Comparison of ENCODE assay signal across 17 cellular contexts in the genomic region with DNA sequence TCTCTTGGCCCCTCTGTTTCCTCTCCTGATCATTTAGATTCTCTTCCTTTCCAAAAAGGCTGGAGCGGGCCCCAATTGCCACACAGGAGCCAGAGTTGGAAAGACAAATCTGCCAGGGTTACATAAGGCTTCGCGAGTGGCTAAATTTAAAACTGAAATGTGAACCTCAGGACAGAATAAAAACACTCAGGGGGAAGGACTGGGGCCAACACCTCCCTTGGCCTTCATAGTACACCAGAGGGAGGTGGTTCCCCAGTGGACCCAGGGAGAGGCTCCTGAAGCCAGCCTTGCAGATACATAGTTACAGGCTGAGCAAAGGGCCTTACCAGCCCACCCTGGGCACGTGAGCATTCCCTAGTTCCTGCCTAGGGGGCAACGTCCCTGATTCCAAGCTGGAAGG.
DNase-seq lines count a peak whose midpoint lies in the region; ATAC-seq, FAIRE-seq and TF ChIP-seq lines count a peak whose summit lies in the region.
"Had no signal": no experiment of that assay in that cellular context is flagged by ENCODE, and none has a peak within 500 bp of the region (broad histone marks: within the 10 kb centered on the region; RNA-seq: fewer than 3 reads in every experiment).

No MANE protein-coding gene starts in this region.

- ATAC-seq in heart left ventricle, result peak; percentile 92 to 97 (median 94)
- ATAC-seq in psoas muscle, result peak; percentile 84 to 93 (median 88)
- no peak for ATAC-seq in HG02884 (IDR thresholded peaks at IDR 0.05; ENCODE audit: unreplicated experiment)
- no peak for ATAC-seq in effector memory CD8-positive, alpha-beta T cell (replicated peaks)
- ATAC-seq: HCT116 had no signal

- H3K4me1 ChIP-seq in esophagus muscularis mucosa, result peaks cover 12 to 26% (median 20%) of the 10 kb centered on the region in 4 donors
- H3K4me1 ChIP-seq in heart left ventricle, result peaks cover 0 to 26% (median 7%) of the 10 kb centered on the region in 12 donors
- peaks cover 32% of the 10 kb centered on the region for H3K4me1 ChIP-seq in psoas muscle

- no peak for TF ChIP-seq EP300 in esophagus muscularis mucosa (IDR thresholded peaks at IDR 0.05)

- H3K9me3 ChIP-seq in esophagus muscularis mucosa (peaks cover 0 to 4% (median 0%) of the 10 kb centered on the region in 4 donors), heart left ventricle (peaks cover 0 to 4% (median 1%) of the 10 kb centered on the region in 12 donors), psoas muscle (no peaks in the 10 kb centered on the region)

- H3K36me3 ChIP-seq in esophagus muscularis mucosa, result no peaks in the 10 kb centered on the region
- H3K36me3 ChIP-seq in heart left ventricle, result no peaks in the 10 kb centered on the region
- no peaks in the 10 kb centered on the region for H3K36me3 ChIP-seq in psoas muscle (ENCODE audit: insufficient read depth in 1 of 2, low read depth in 1 of 2)

- H3K27ac ChIP-seq in esophagus muscularis mucosa (replicated peaks in 1 of 4) (peak overlapping the region; percentile 40 to 59 (median 50)), heart left ventricle (peak overlapping the region in 9 of 12 donors; percentile 15 to 85 (median 71)), psoas muscle (peak overlapping the region; percentile 88)
- H3K27ac ChIP-seq: GM23248 had no signal

- FAIRE-seq in urothelium cell line (lab: Jason Lieb, UNC), result peak; percentile 20
- FAIRE-seq: GM12892, HTR-8/SVneo had no signal

- H3K4me1 Mint-ChIP-seq in effector memory CD8-positive, alpha-beta T cell (ENCODE audit: low read depth in 2 of 2), result no peaks in the 10 kb centered on the region

- H3K27me3 Mint-ChIP-seq in effector memory CD8-positive, alpha-beta T cell, result peaks cover 9 to 31% of the 10 kb centered on the region in 2 donors

- no peaks in the 10 kb centered on the region for H3K27me3 ChIP-seq in esophagus muscularis mucosa
- no peaks in the 10 kb centered on the region for H3K27me3 ChIP-seq in heart left ventricle
- H3K27me3 ChIP-seq in psoas muscle (ENCODE audit: insufficient read depth in 3 of 3, low read length in 2 of 3), result no peaks in the 10 kb centered on the region

- H3K27ac Mint-ChIP-seq in effector memory CD8-positive, alpha-beta T cell, result no peak overlapping the region

- TF ChIP-seq CTCF in esophagus muscularis mucosa (IDR thresholded peaks at IDR 0.05) (peak in 1 of 3 experiments; percentile 27), heart left ventricle (IDR thresholded peaks at IDR 0.05) (peak in 3 of 12 donors; percentile 14 to 41 (median 31)), psoas muscle (IDR thresholded peaks at IDR 0.05) (peak; percentile 31)

- 39% methylated on average over 5 of the region's 5 CpGs for WGBS in esophagus muscularis mucosa
- 38 to 55% (median 47%) methylated on average over 5 of the region's 5 CpGs for WGBS in heart left ventricle, 4 donors
- 15 to 27% (median 19%) methylated on average over 5 of the region's 5 CpGs for WGBS in psoas muscle, 3 donors

- intact Hi-C loops in esophagus muscularis mucosa (cut with DNase I), result no loop called here
- intact Hi-C loops in heart left ventricle (cut with DNase I), result no loop called here
- intact Hi-C loops in psoas muscle (cut with DNase I), result loop anchor here in 1 of 2 donors (5.0 kb wide), 1 partner anchor 66 kb away; no protein-coding TSS in a partner anchor

- peaks cover 11 to 15% of the 10 kb centered on the region in 2 donors for H3K9me3 Mint-ChIP-seq in effector memory CD8-positive, alpha-beta T cell

- no peak overlapping the region for H3K4me3 Mint-ChIP-seq in effector memory CD8-positive, alpha-beta T cell

- no peak overlapping the region for H3K4me3 ChIP-seq in esophagus muscularis mucosa
- H3K4me3 ChIP-seq in heart left ventricle, result no peak overlapping the region
- H3K4me3 ChIP-seq in psoas muscle, result no peak overlapping the region
- H3K4me3 ChIP-seq: GM23248 had no signal

- no peak for DNase-seq in esophagus muscularis mucosa (ENCODE audit: extremely low spot score)
- DNase-seq in heart left ventricle, result peak in 4 of 5 donors; percentile 58 to 71 (median 58)
- peak; percentile 57 to 82 for DNase-seq in psoas muscle
- no peak for DNase-seq in urothelium cell line (ENCODE audit: low spot score)
- no peak for DNase-seq in effector memory CD8-positive, alpha-beta T cell
- DNase-seq in DMS 273 (lab: John Stamatoyannopoulos, UW; ENCODE audit: unreplicated experiment), result no peak
- DNase-seq: AML-193, DMS79, GM23248, NCI-H146, NCI-H345, NCI-H526 treated with DMSO at 0.1 percent for 48 hours, RPMI8226 had no signal

- no peak for TF ChIP-seq POLR2A in esophagus muscularis mucosa (IDR thresholded peaks at IDR 0.05; ENCODE audit: low read depth)
- no peak for TF ChIP-seq POLR2A in heart left ventricle (IDR thresholded peaks at IDR 0.05)

- no peaks in the 10 kb centered on the region for H3K36me3 Mint-ChIP-seq in effector memory CD8-positive, alpha-beta T cell (ENCODE audit: insufficient read depth)

Comparison
In these comparisons a context has a peak if more than half of its experiments do, and no peak if none do; other contexts are left out.
1. DNase-seq: peak in heart left ventricle (4 of 5) and psoas muscle (2 of 2); none in esophagus muscularis mucosa (single experiment), urothelium cell line (single experiment), effector memory CD8-positive, alpha-beta T cell (0 of 3) and DMS 273 (single experiment).
2. ATAC-seq: peak in heart left ventricle (4 of 4) and psoas muscle (4 of 4); none in HG02884 (single experiment) and effector memory CD8-positive, alpha-beta T cell (single experiment).
3. Peak in every context shown above with its lines, with median percentiles within 50 percentile points of each other: H3K27ac ChIP-seq.